11 cellular contexts compared by ENCODE assay signal in the genomic region with DNA sequence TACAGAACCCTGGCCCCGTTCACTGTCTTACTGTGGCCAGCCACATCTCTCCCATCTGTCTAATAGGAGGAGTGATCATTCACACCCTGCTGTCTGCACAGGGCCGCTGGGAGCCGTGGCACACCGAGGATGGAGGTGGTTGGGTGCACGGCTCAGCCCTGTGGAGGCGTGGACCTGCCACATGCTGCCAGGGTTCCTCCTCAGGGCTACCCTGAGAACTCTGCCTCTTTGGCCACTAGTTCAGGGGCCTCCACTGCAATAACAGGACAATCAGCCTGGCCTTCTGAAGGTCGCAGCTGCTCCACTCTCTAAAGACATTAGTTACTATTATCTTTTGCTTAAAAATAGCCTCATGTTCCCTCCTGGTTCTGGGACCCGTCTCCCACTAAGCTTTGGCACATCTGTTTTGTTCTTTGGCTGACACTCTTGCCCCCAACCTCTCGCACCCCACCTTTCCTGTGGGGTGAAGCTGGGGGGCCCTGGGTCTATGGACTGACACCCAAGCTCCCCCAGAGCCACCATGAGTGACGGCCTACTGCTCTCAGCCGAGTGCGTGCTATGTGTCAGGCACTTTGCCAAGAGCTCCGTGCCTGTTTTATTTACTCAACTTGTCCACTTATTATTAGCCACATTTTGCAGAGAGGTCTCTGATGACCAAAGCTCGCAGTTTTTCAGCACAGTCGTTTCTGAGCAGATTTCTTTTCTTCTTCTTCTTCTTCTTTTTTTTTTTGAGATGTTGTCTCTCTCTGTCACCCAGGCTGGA.
DNase-seq lines count a peak whose midpoint lies in the region; ATAC-seq and TF ChIP-seq lines count a peak whose summit lies in the region.
"Had no signal": no experiment of that assay in that cellular context is flagged by ENCODE, and none has a peak within 500 bp of the region (broad histone marks: within the 10 kb centered on the region; RNA-seq: fewer than 3 reads in every experiment).

No MANE protein-coding gene starts in this region.

- peaks cover 6% of the 10 kb centered on the region for H3K36me3 Mint-ChIP-seq in osteocyte (ENCODE audit: unreplicated experiment)

- peaks cover 0 to 61% of the 10 kb centered on the region in 2 donors for H3K36me3 ChIP-seq in gastroesophageal sphincter

- no peak for TF ChIP-seq EP300 in gastroesophageal sphincter (IDR thresholded peaks at IDR 0.05)

- 16 to 22% methylated on average over 8 to 14 of the region's 15 CpGs for whole genome bisulfite sequencing in gastroesophageal sphincter (ENCODE audit: low coverage in 1 of 2), 2 donors

- ATAC-seq in gastroesophageal sphincter (peak; percentile 25), GM19328 (IDR thresholded peaks at IDR 0.05; ENCODE audit: unreplicated experiment) (no peak)
- no peak for ATAC-seq in stimulated activated naive CD8-positive, alpha-beta T cell treated with anti-CD3 and anti-CD28 coated beads, Interleukin-15, amount 100 ng/mL, for 72 hours

- peak overlapping the region; percentile 89 for H3K27ac Mint-ChIP-seq in osteocyte (ENCODE audit: unreplicated experiment)
- H3K27ac Mint-ChIP-seq in stimulated activated naive CD8-positive, alpha-beta T cell treated with anti-CD3 and anti-CD28 coated beads, Interleukin-15, amount 100 ng/mL, for 72 hours, result no peak overlapping the region
- H3K27ac Mint-ChIP-seq: activated T-helper 2 cell treated with anti-CD3 and anti-CD28 coated beads, Interferon-gamma antibody, Interleukin-2, Interleukin-4, amounts not matched to agents 10 μg/mL and 5 μg/mL and 100 μg/mL, durations not matched to agents 14 hours and 24 hours and 36 hours had no signal

- DNase-seq in DMS153 (lab: John Stamatoyannopoulos, UW) (peak; percentile 69), NCI-H748 treated with DMSO at 0.1 percent for 48 hours (lab: John Stamatoyannopoulos, UW) (peak; percentile 4), osteocyte (ENCODE audit: extremely low spot score, unreplicated experiment) (no peak), NOMO-1 treated with dmso at 0.1 percent for 144 hours (lab: John Stamatoyannopoulos, UW; ENCODE audit: unreplicated experiment) (no peak)
- DNase-seq in stimulated activated naive CD8-positive, alpha-beta T cell treated with anti-CD3 and anti-CD28 coated beads, Interleukin-15, amount 100 ng/mL, for 72 hours, result no peak
- no peak for DNase-seq in activated CD4-positive, CD25-positive, alpha-beta regulatory T cell treated with anti-CD3 and anti-CD28 coated beads, Interleukin-2, amount 50 U/mL, for 72 hours
- DNase-seq: activated CD4-positive, alpha-beta T cell treated with anti-CD3 and anti-CD28 coated beads for 1 hour; NCI-H446 treated with DMSO at 0.1 percent for 48 hours had no signal

- H3K9me3 ChIP-seq in gastroesophageal sphincter, result no peaks in the 10 kb centered on the region

- peak overlapping the region; percentile 30 to 85 (median 82) for H3K27ac ChIP-seq in gastroesophageal sphincter

- no peaks in the 10 kb centered on the region for H3K27me3 Mint-ChIP-seq in osteocyte (ENCODE audit: unreplicated experiment)
- peaks cover 25% of the 10 kb centered on the region for H3K27me3 Mint-ChIP-seq in stimulated activated naive CD8-positive, alpha-beta T cell treated with anti-CD3 and anti-CD28 coated beads, Interleukin-15, amount 100 ng/mL, for 72 hours

- peaks cover 26% of the 10 kb centered on the region for H3K4me1 Mint-ChIP-seq in osteocyte (ENCODE audit: unreplicated experiment)
- H3K4me1 Mint-ChIP-seq in stimulated activated naive CD8-positive, alpha-beta T cell treated with anti-CD3 and anti-CD28 coated beads, Interleukin-15, amount 100 ng/mL, for 72 hours, result peaks cover 4% of the 10 kb centered on the region

- H3K4me3 ChIP-seq in gastroesophageal sphincter, result no peak overlapping the region

- no peaks in the 10 kb centered on the region for H3K27me3 ChIP-seq in gastroesophageal sphincter

- TF ChIP-seq POLR2A in gastroesophageal sphincter (IDR thresholded peaks at IDR 0.05), result no peak

- peaks cover 0 to 69% (median 19%) of the 10 kb centered on the region in 3 donors for H3K4me1 ChIP-seq in gastroesophageal sphincter

- H3K4me3 Mint-ChIP-seq in osteocyte (ENCODE audit: unreplicated experiment), result no peak overlapping the region
- H3K4me3 Mint-ChIP-seq in stimulated activated naive CD8-positive, alpha-beta T cell treated with anti-CD3 and anti-CD28 coated beads, Interleukin-15, amount 100 ng/mL, for 72 hours, result no peak overlapping the region

- TF ChIP-seq CTCF in gastroesophageal sphincter (IDR thresholded peaks at IDR 0.05) (no peak), osteocyte (IDR thresholded peaks at IDR 0.05) (no peak)

- H3K9me3 Mint-ChIP-seq in osteocyte (ENCODE audit: unreplicated experiment), result no peaks in the 10 kb centered on the region
- no peaks in the 10 kb centered on the region for H3K9me3 Mint-ChIP-seq in stimulated activated naive CD8-positive, alpha-beta T cell treated with anti-CD3 and anti-CD28 coated beads, Interleukin-15, amount 100 ng/mL, for 72 hours
- H3K9me3 Mint-ChIP-seq: activated T-helper 2 cell treated with anti-CD3 and anti-CD28 coated beads, Interferon-gamma antibody, Interleukin-2, Interleukin-4, amounts not matched to agents 10 μg/mL and 5 μg/mL and 100 μg/mL, durations not matched to agents 14 hours and 24 hours and 36 hours had no signal

Comparison
In these comparisons a context has a peak if more than half of its experiments do, and no peak if none do; other contexts are left out.
1. DNase-seq: peak in DMS153 (single experiment) and NCI-H748 treated with DMSO at 0.1 percent for 48 hours (single experiment); none in osteocyte (single experiment), stimulated activated naive CD8-positive, alpha-beta T cell treated with anti-CD3 and anti-CD28 coated beads, Interleukin-15, amount 100 ng/mL, for 72 hours (0 of 2), NOMO-1 treated with dmso at 0.1 percent for 144 hours (single experiment) and activated CD4-positive, CD25-positive, alpha-beta regulatory T cell treated with anti-CD3 and anti-CD28 coated beads, Interleukin-2, amount 50 U/mL, for 72 hours (single experiment).